ENCODE assay signal across 11 cellular contexts in genomic region chr10:119412244-119412750, GRCh38.
DNase-seq lines count a peak whose midpoint lies in the region; FAIRE-seq and TF ChIP-seq lines count a peak whose summit lies in the region.
"Had no signal": no experiment of that assay in that cellular context is flagged by ENCODE, and none has a peak within 500 bp of the region (broad histone marks: within the 10 kb centered on the region; RNA-seq: fewer than 3 reads in every experiment).

No MANE protein-coding gene starts in this region.

- H3K4me1 ChIP-seq in stomach: peaks cover 16 to 58% (median 32%) of the 10 kb centered on the region in 4 donors
- H3K4me1 ChIP-seq in small intestine (ENCODE audit: control insufficient read depth in 2 of 2, insufficient read depth in 1 of 2, low read depth in 1 of 2, low read length in 1 of 2): peaks cover 0 to 3% of the 10 kb centered on the region in 2 donors

- H3K36me3 ChIP-seq in KOPT-K1 (ENCODE audit: insufficient read depth, low read length) (no peaks in the 10 kb centered on the region), stomach (peaks cover 0 to 8% (median 0%) of the 10 kb centered on the region in 4 donors), small intestine (ENCODE audit: control insufficient read depth in 2 of 2, insufficient read depth in 2 of 2, low read length in 2 of 2) (no peaks in the 10 kb centered on the region)

- H3K27ac ChIP-seq in KOPT-K1 (ENCODE audit: low read depth, low read length, poor library complexity, severe bottlenecking): peak overlapping the region; percentile 64
- peak overlapping the region; percentile 60 to 88 (median 76) for H3K27ac ChIP-seq in stomach
- H3K27ac ChIP-seq in small intestine (ENCODE audit: low read depth in 1 of 2, low read length in 1 of 2): peak overlapping the region in 1 of 2 donors; percentile 89

- intact Hi-C loops in lower leg skin (cut with DNase I; ENCODE audit: low total_unique reads) (loop anchor here (10.0 kb wide), 1 partner anchor 207 kb away; the partner anchor contains the start of gene GRK5), stomach (cut with DNase I; ENCODE audit: low total_unique reads) (loop anchor here (10.0 kb wide), 1 partner anchor 207 kb away; the partner anchor contains the start of gene GRK5)

- no peak for TF ChIP-seq CTCF in lower leg skin (IDR thresholded peaks at IDR 0.05)
- TF ChIP-seq CTCF in stomach (IDR thresholded peaks at IDR 0.05): no peak
- no peak for TF ChIP-seq CTCF in D721Med (IDR thresholded peaks at IDR 0.05; ENCODE audit: insufficient read depth, missing control alignments)

- DNase-seq in lower leg skin (ENCODE audit: low spot score in 2 of 2): peak; percentile 64 to 93
- DNase-seq in stomach: peak; percentile 74
- DNase-seq in D721Med (ENCODE audit: insufficient read length, low spot score): no peak
- no peak for DNase-seq in small intestine
- DNase-seq in NCI-H526 (lab: John Stamatoyannopoulos, UW): no peak
- no peak for DNase-seq in activated CD8-positive, alpha-beta memory T cell treated with anti-CD3 and anti-CD28 coated beads for 24 hours
- DNase-seq: H7, KBM-7 had no signal

- no peaks in the 10 kb centered on the region for H3K27me3 ChIP-seq in stomach
- no peaks in the 10 kb centered on the region for H3K27me3 ChIP-seq in small intestine (ENCODE audit: control insufficient read depth in 2 of 2, insufficient read depth in 2 of 2, low read length in 2 of 2)

- FAIRE-seq in endometrium (lab: Jason Lieb, UNC) (peak; percentile 18), D721Med (lab: Jason Lieb, UNC) (no peak), small intestine (lab: Jason Lieb, UNC) (no peak)
- FAIRE-seq: islet of Langerhans had no signal

- TF ChIP-seq EP300 in stomach (IDR thresholded peaks at IDR 0.05): no peak

- H3K4me3 ChIP-seq in lower leg skin (ENCODE audit: low read depth, poor library complexity, severe bottlenecking) (no peak overlapping the region), stomach (no peak overlapping the region), small intestine (ENCODE audit: low read depth in 1 of 2, low read length in 2 of 2) (no peak overlapping the region)

- 34 to 49% methylated on average over 20 to 21 of the region's 21 CpGs for WGBS in lower leg skin, 2 donors
- WGBS in stomach, 5 donors: 12 to 39% (median 17%) methylated on average over 20 to 21 of the region's 21 CpGs
- 56 to 72% (median 69%) methylated on average over 21 of the region's 21 CpGs for WGBS in small intestine, 3 donors

- TF ChIP-seq POLR2A in lower leg skin (IDR thresholded peaks at IDR 0.05): no peak
- TF ChIP-seq POLR2A in stomach (IDR thresholded peaks at IDR 0.05): no peak

- no peaks in the 10 kb centered on the region for H3K9me3 ChIP-seq in KOPT-K1 (ENCODE audit: insufficient read depth, low read length, poor library complexity, severe bottlenecking)
- no peaks in the 10 kb centered on the region for H3K9me3 ChIP-seq in stomach
- H3K9me3 ChIP-seq in small intestine (ENCODE audit: control insufficient read depth, low read depth): no peaks in the 10 kb centered on the region

Comparison
In these comparisons a context has a peak if more than half of its experiments do, and no peak if none do; other contexts are left out.
1. DNase-seq: peak in lower leg skin (2 of 2) and stomach (single experiment); none in D721Med (single experiment), small intestine (single experiment), NCI-H526 (0 of 2) and activated CD8-positive, alpha-beta memory T cell treated with anti-CD3 and anti-CD28 coated beads for 24 hours (single experiment).